ENCODE assay signal across 2 cellular contexts in the genomic region with DNA sequence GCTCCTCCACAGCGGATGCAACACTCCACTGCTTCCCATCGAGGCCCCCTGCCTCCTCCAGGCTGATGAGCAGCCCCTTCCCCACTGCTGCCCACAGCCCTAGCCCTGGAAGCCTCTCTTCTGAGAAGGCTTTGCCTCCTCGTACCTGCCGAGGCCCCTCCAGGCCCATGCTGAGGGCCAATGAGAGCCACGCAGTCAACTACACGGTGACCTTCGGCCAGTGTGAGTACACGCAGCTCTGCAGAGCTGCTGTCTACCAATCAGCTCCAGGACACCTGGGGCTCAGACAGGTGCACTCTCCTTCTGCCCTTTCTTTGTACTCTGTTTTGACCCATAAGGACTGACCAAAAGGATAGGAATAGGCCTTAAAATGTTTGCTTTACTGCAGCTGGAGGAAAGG. TPM values are rescaled to one million over a fixed set of nuclear protein-coding genes. Genes with fewer than 3 reads are reported as not detected.
"Had no signal": no experiment of that assay in that cellular context is flagged by ENCODE, and none has a peak within 500 bp of the region (broad histone marks: within the 10 kb centered on the region; RNA-seq: fewer than 3 reads in every experiment).

No MANE protein-coding gene starts in this region.

RNA-seq across cellular contexts. Expression of gene AFF3, which starts 43.5 kb away (rescaled TPM):
- total RNA-seq: dermis blood vessel endothelial cell, foreskin keratinocyte had no signal
- polyA plus RNA-seq: foreskin keratinocyte had no signal
